8 cellular contexts compared by ENCODE assay signal in genomic region chr1:156096640-156097391, GRCh38. TPM values are rescaled to one million over a fixed set of nuclear protein-coding genes. Genes with fewer than 3 reads are reported as not detected.
A peak's percentile ranks its signal among the peaks of the same experiment; 100 is the strongest.
DNase-seq lines count a peak whose midpoint lies in the region; ATAC-seq, FAIRE-seq and TF ChIP-seq lines count a peak whose summit lies in the region.

No MANE protein-coding gene starts in this region.

- ATAC-seq in HG02798 (IDR thresholded peaks at IDR 0.05; ENCODE audit: poor library complexity, unreplicated experiment) = peak; percentile 74
- peak; percentile 95 for ATAC-seq in right cardiac atrium

- H3K27ac ChIP-seq in right cardiac atrium (ENCODE audit: low read length) (peak overlapping the region; percentile 83), sigmoid colon (peak overlapping the region; percentile 64 to 84 (median 75))

- 15% methylated on average over 14 of the region's 14 CpGs for WGBS in right cardiac atrium
- WGBS in sigmoid colon, 2 donors = 18 to 31% methylated on average over 14 of the region's 14 CpGs

- TF ChIP-seq EP300 in sigmoid colon (IDR thresholded peaks at IDR 0.05) = no peak

- no peaks in the 10 kb centered on the region for H3K36me3 ChIP-seq in sigmoid colon

- FAIRE-seq in GM12892 (lab: Jason Lieb, UNC) = peak; percentile 96

- H3K9me3 ChIP-seq in right cardiac atrium (ENCODE audit: control insufficient read depth, low read length) (no peaks in the 10 kb centered on the region), sigmoid colon (no peaks in the 10 kb centered on the region)

- TF ChIP-seq CTCF in sigmoid colon (IDR thresholded peaks at IDR 0.05) = peak; percentile 95 to 98 (median 96)

- peak; percentile 55; the same call in 1 of the 2 replicates for TF ChIP-seq POLR2A in GM12892 (IDR thresholded peaks at IDR 0.05; ENCODE audit: low read depth, low read length)
- TF ChIP-seq POLR2A in sigmoid colon (IDR thresholded peaks at IDR 0.05) = no peak

- DNase-seq in GM12892 (ENCODE audit: insufficient read length) = peak; percentile 88
- DNase-seq in NCI-H146 (lab: John Stamatoyannopoulos, UW) = peak; percentile 65
- DNase-seq in T1000 (lab: John Stamatoyannopoulos, UW) = peak; percentile 83
- DNase-seq in anterior cingulate cortex (lab: John Stamatoyannopoulos, UW) = peak in 56 of 58 donors; percentile 19 to 88 (median 72)
- DNase-seq in right cardiac atrium = peak; percentile 92 to 98 (median 97)
- DNase-seq in sigmoid colon = peak; percentile 96
- DNase-seq in cortex of kidney (lab: John Stamatoyannopoulos, UW) = no peak

- H3K27me3 ChIP-seq in right cardiac atrium (ENCODE audit: control insufficient read depth, insufficient read depth) (no peaks in the 10 kb centered on the region), sigmoid colon (no peaks in the 10 kb centered on the region)

- H3K4me3 ChIP-seq in right cardiac atrium (ENCODE audit: low read length) (no peak overlapping the region), sigmoid colon (no peak overlapping the region)

- H3K4me1 ChIP-seq in right cardiac atrium (ENCODE audit: control insufficient read depth, insufficient read depth, low read length) (peaks cover 11% of the 10 kb centered on the region), sigmoid colon (peaks cover 0 to 39% (median 16%) of the 10 kb centered on the region in 4 donors)

- intact Hi-C loops in right cardiac atrium (cut with DNase I) (loop anchor here (2.0 to 10.0 kb wide), 3 partner anchors 34 to 128 kb away; no protein-coding TSS in a partner anchor), sigmoid colon (cut with DNase I) (loop anchor here (1.0 kb wide), 1 partner anchor 33 kb away; no protein-coding TSS in a partner anchor)

RNA-seq across cellular contexts. Expression of gene MEX3A, which starts 14.6 kb away (rescaled TPM):
- polyA plus RNA-seq in GM12892 (2012; ENCODE audit: missing spikeins) = 2.3 TPM
- total RNA-seq in right cardiac atrium (under 1 TPM; 0.17 to 0.33 (median 0.19) TPM), sigmoid colon (under 1 TPM; 0.27 to 0.36 (median 0.30) TPM)
- polyA plus RNA-seq in right cardiac atrium (0.25 TPM), sigmoid colon (1 to 10 TPM in 1 of 3 donors, under 1 TPM in 2; 0.23 to 1.5 (median 0.60) TPM)

RNA-seq across cellular contexts. Expression of gene LMNA, which starts 17.7 kb away (rescaled TPM):
- 109 TPM for polyA plus RNA-seq in GM12892 (2012; ENCODE audit: missing spikeins)
- total RNA-seq in right cardiac atrium (100 to 1,000 TPM; 238 to 451 (median 281) TPM), sigmoid colon (100 to 1,000 TPM; 129 to 241 (median 196) TPM)
- polyA plus RNA-seq in right cardiac atrium (247 TPM), sigmoid colon (100 to 1,000 TPM; 108 to 229 (median 142) TPM)

RNA-seq across cellular contexts. Expression of gene RAB25, which starts 35.9 kb away (rescaled TPM):
- not detected for polyA plus RNA-seq in GM12892 (2012; ENCODE audit: missing spikeins)
- total RNA-seq in right cardiac atrium (not detected), sigmoid colon (not detected)
- polyA plus RNA-seq in right cardiac atrium (0.07 TPM), sigmoid colon (100 to 1,000 TPM; 187 to 237 (median 201) TPM)

RNA-seq across cellular contexts. Expression of gene LAMTOR2, which starts 42.2 kb away (rescaled TPM):
- polyA plus RNA-seq in GM12892 (2012; ENCODE audit: missing spikeins) = 69.0 TPM
- total RNA-seq in right cardiac atrium = 10 to 100 TPM; 43.8 to 55.2 (median 51.5) TPM
- polyA plus RNA-seq in right cardiac atrium = 100 TPM
- 10 to 100 TPM; 55.4 to 86.4 (median 71.3) TPM for total RNA-seq in sigmoid colon
- 100 to 1,000 TPM; 142 to 245 (median 199) TPM for polyA plus RNA-seq in sigmoid colon

RNA-seq across cellular contexts. Expression of gene UBQLN4, which starts 43.2 kb away (rescaled TPM):
- polyA plus RNA-seq in GM12892 (2012; ENCODE audit: missing spikeins) = 17.7 TPM
- total RNA-seq in right cardiac atrium = 10 to 100 TPM; 23.9 to 28.7 (median 27.0) TPM
- polyA plus RNA-seq in right cardiac atrium = 13.7 TPM
- 10 to 100 TPM; 13.9 to 23.6 (median 19.8) TPM for total RNA-seq in sigmoid colon
- 10 to 100 TPM; 11.4 to 21.5 (median 14.8) TPM for polyA plus RNA-seq in sigmoid colon
